1 cellular context compared by ENCODE assay signal in genomic region chr11:117945047-117945820, GRCh38.
TF ChIP-seq lines count a peak whose summit lies in the region.

No MANE protein-coding gene starts in this region.

TF ChIP-seq in H1, 55 proteins besides CTCF, POLR2A, EP300 and RAD21:
- no peak for TF ChIP-seq SP2 (IDR thresholded peaks at IDR 0.05; ENCODE audit: low read length)
- no peak for TF ChIP-seq SIRT6 (IDR thresholded peaks at IDR 0.05; ENCODE audit: low read length)
- TF ChIP-seq SRF (IDR thresholded peaks at IDR 0.05; ENCODE audit: low read depth, low read length), result no peak
- TF ChIP-seq POLR2AphosphoS5 (IDR thresholded peaks at IDR 0.05; ENCODE audit: low read depth, low read length), result no peak
